In the genomic region with DNA sequence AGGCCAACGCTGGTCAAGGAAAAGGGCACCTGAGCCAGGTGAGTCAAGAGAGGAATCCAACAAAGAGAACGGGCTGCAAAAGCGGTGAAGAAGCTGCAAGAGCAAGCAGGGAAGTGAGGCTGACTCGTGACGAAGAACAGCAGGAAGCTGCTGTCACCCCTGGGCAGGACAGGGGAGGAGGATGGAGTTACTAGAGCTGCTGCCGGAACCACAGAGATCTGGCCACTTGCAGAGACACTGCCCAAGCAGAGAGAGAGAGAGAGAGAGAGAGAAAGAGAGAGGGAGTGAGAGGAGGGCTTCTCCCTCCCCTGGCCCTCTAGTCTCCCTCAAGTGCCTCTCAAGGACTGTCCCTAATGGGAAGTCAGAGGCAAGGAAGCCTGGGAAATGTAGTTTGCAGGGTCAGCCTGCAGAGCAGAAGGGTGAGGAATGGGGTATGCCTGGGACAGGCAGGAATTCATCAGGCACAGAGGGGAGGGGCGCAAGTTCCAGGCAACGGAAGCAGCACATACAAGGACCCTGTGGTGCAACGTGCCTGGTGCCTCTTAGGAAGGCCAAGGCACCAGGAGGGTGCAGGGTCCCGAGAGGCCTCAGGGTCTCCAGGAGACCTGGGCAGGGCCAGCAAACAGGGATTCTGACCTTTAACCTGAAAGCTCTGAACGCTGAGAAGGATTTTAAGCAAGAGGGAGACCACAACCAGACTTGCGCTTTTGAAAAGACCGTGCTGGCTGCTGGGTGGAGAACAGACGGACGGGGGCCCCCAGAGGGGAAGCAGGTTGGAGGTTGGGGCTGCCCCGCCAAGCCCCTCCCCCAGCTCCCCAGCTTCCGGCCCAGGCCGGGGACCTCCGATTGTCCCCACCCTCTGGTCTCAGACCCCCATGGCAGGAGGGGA, we compare ENCODE assay signal across 8 cellular contexts. TPM values are rescaled to one million over a fixed set of nuclear protein-coding genes. Genes with fewer than 3 reads are reported as not detected.
DNase-seq lines count a peak whose midpoint lies in the region; ATAC-seq and TF ChIP-seq lines count a peak whose summit lies in the region.

No MANE protein-coding gene starts in this region.

- in situ Hi-C loops in ACHN (cut with HindIII; ENCODE audit: low pct_ligation_motif_present, low pct_unique_long_range_greater_than_20kb, low sequenced_read_pairs), result no loop called here

- DNase-seq in DMS 273 treated with DMSO at 0.1 percent for 48 hours (lab: John Stamatoyannopoulos, UW) (peak; percentile 46), NCI-H2171 treated with DMSO at 0.1 percent for 48 hours (lab: John Stamatoyannopoulos, UW) (peak; percentile 75), natural killer cell (no peak), NCI-H2029 (lab: John Stamatoyannopoulos, UW) (no peak), ACHN (no peak), NCI-H1048 (lab: John Stamatoyannopoulos, UW) (no peak)

- TF ChIP-seq CTCF in brain (conservative IDR thresholded peaks at IDR 0.05), result no peak
- TF ChIP-seq CTCF in natural killer cell (IDR thresholded peaks at IDR 0.05), result no peak

- H3K27ac Mint-ChIP-seq in brain (peak overlapping the region in 4 of 5 experiments; percentile 1 to 97 (median 88)), natural killer cell (peak overlapping the region; percentile 79 to 85)

- H3K4me1 Mint-ChIP-seq in brain (peaks cover 74% of the 10 kb centered on the region), natural killer cell (peaks cover 13 to 17% of the 10 kb centered on the region in 2 donors)

- intact Hi-C loops in natural killer cell (cut with micrococcal nuclease), result no loop called here

- H3K27me3 Mint-ChIP-seq in brain (peaks cover 3% of the 10 kb centered on the region), natural killer cell (ENCODE audit: low read depth in 2 of 2) (no peaks in the 10 kb centered on the region)

- peaks cover 0 to 5% (median 0%) of the 10 kb centered on the region in 5 experiments for H3K9me3 Mint-ChIP-seq in brain
- H3K9me3 Mint-ChIP-seq in natural killer cell, result no peaks in the 10 kb centered on the region

- H3K36me3 Mint-ChIP-seq in brain (no peaks in the 10 kb centered on the region), natural killer cell (no peaks in the 10 kb centered on the region)

- peak; percentile 64 to 84 (median 81) for ATAC-seq in natural killer cell
- no peak for ATAC-seq in HG03097 (IDR thresholded peaks at IDR 0.05; ENCODE audit: low FRiP score, unreplicated experiment)

- H3K4me3 Mint-ChIP-seq in brain (peak overlapping the region in 3 of 5 experiments; percentile 37 to 58 (median 40)), natural killer cell (peak overlapping the region; percentile 88)

RNA-seq across cellular contexts. Expression of gene CIBAR2, which starts 45.8 kb away (rescaled TPM):
- 2.4 TPM for polyA plus RNA-seq in brain (ENCODE audit: insufficient read depth, low read depth, low replicate concordance)
- total RNA-seq in natural killer cell, result not detected

Comparison
In these comparisons a context has a peak if more than half of its experiments do, and no peak if none do; other contexts are left out.
1. DNase-seq: peak in DMS 273 treated with DMSO at 0.1 percent for 48 hours (single experiment) and NCI-H2171 treated with DMSO at 0.1 percent for 48 hours (single experiment); none in natural killer cell (single experiment), NCI-H2029 (single experiment), ACHN (single experiment) and NCI-H1048 (single experiment).